Comparison of ENCODE assay signal across 22 cellular contexts in genomic region chr16:30018731-30019158, GRCh38. TPM values are rescaled to one million over a fixed set of nuclear protein-coding genes. Genes with fewer than 3 reads are reported as not detected.
DNase-seq lines count a peak whose midpoint lies in the region; ATAC-seq, FAIRE-seq and TF ChIP-seq lines count a peak whose summit lies in the region.
"Had no signal": no experiment of that assay in that cellular context is flagged by ENCODE, and none has a peak within 500 bp of the region (broad histone marks: within the 10 kb centered on the region; RNA-seq: fewer than 3 reads in every experiment).

No MANE protein-coding gene starts in this region.

- H3K27me3 Mint-ChIP-seq in activated CD8-positive, alpha-beta T cell treated with anti-CD3 and anti-CD28 coated beads for 36 hours, result no peaks in the 10 kb centered on the region
- H3K27me3 Mint-ChIP-seq in activated CD8-positive, alpha-beta T cell treated with anti-CD3 and anti-CD28 coated beads, Interleukin-2, amount 10 ng/mL, durations not matched to agents 7 days and 5 days (ENCODE audit: low read depth), result peaks cover 16% of the 10 kb centered on the region
- H3K27me3 Mint-ChIP-seq: activated naive CD4-positive, alpha-beta T cell treated with anti-CD3 and anti-CD28 coated beads, Interleukin-2, amount 50 U/mL, for 24 hours; CD4-positive, alpha-beta memory T cell had no signal

- ATAC-seq in activated CD8-positive, alpha-beta T cell treated with anti-CD3 and anti-CD28 coated beads for 36 hours, result peak; percentile 26
- ATAC-seq in activated CD8-positive, alpha-beta T cell treated with anti-CD3 and anti-CD28 coated beads, Interleukin-2, amount 10 ng/mL, durations not matched to agents 7 days and 5 days, result no peak
- ATAC-seq in HG03442 (IDR thresholded peaks at IDR 0.05; ENCODE audit: unreplicated experiment) (no peak), HG03432 (IDR thresholded peaks at IDR 0.05; ENCODE audit: unreplicated experiment) (no peak)
- ATAC-seq: left ventricle myocardium superior; stimulated activated memory B cell treated with anti-CD40 and anti-IgM and Interleukin-4, amounts not matched to agents 10 μg/mL and 1 μg/mL and 100 μg/mL, for 72 hours had no signal

- no peaks in the 10 kb centered on the region for H3K36me3 Mint-ChIP-seq in activated CD8-positive, alpha-beta T cell treated with anti-CD3 and anti-CD28 coated beads for 36 hours (ENCODE audit: low read depth)
- no peaks in the 10 kb centered on the region for H3K36me3 Mint-ChIP-seq in activated CD8-positive, alpha-beta T cell treated with anti-CD3 and anti-CD28 coated beads, Interleukin-2, amount 10 ng/mL, durations not matched to agents 7 days and 5 days (ENCODE audit: low read depth)
- H3K36me3 Mint-ChIP-seq: activated CD4-positive, alpha-beta memory T cell treated with anti-CD3 and anti-CD28 coated beads for 36 hours; activated naive CD4-positive, alpha-beta T cell treated with anti-CD3 and anti-CD28 coated beads, Interleukin-2, amount 50 U/mL, for 24 hours; CD4-positive, alpha-beta memory T cell; stimulated activated memory B cell treated with anti-CD40 and anti-IgM and Interleukin-4, amounts not matched to agents 10 μg/mL and 1 μg/mL and 100 μg/mL, for 72 hours had no signal

- H3K4me2 ChIP-seq in mammary epithelial cell (ENCODE audit: insufficient read depth, low read depth, low read length), result no peak overlapping the region

- BruUV-seq in mammary epithelial cell (replicated peaks; lab: Mats Ljungman, UMichigan), result no TSS peak

- DNase-seq in activated CD8-positive, alpha-beta T cell treated with anti-CD3 and anti-CD28 coated beads for 36 hours, result peak; percentile 26
- no peak for DNase-seq in activated CD8-positive, alpha-beta T cell treated with anti-CD3 and anti-CD28 coated beads, Interleukin-2, amount 10 ng/mL, durations not matched to agents 7 days and 5 days
- DNase-seq in NCI-H226 (peak; percentile 39), mammary epithelial cell (peak; percentile 28), superior temporal gyrus (ENCODE audit: extremely low spot score) (peak; percentile 45), GM12891 (ENCODE audit: insufficient read length, low spot score) (no peak)
- DNase-seq: activated CD4-positive, alpha-beta memory T cell treated with anti-CD3 and anti-CD28 coated beads for 36 hours; activated T-cell treated with anti-CD3 and anti-CD28 coated beads, Interleukin-2, amount 50 U/mL, for 24 hours; CD4-positive, alpha-beta memory T cell; Karpas-422; NCI-H1105 treated with DMSO at 0.1 percent for 48 hours; occipital lobe; retina; upper lobe of left lung had no signal

- no peak overlapping the region for H2AFZ ChIP-seq in mammary epithelial cell (ENCODE audit: low read depth, low read length)

- H3K79me2 ChIP-seq in mammary epithelial cell (ENCODE audit: insufficient read depth, low read length), result no peaks in the 10 kb centered on the region

- dilution Hi-C loops in mammary epithelial cell (cut with HindIII; ENCODE audit: low sequenced_read_pairs), result loop anchor here (5.0 kb wide), 2 partner anchors 86 to 321 kb away; no protein-coding TSS in a partner anchor

- in situ Hi-C loops in mammary epithelial cell (cut with MboI; ENCODE audit: low sequenced_read_pairs in 2 of 2), result loop anchor here in 1 of 2 donors (10.0 to 25.0 kb wide), 2 partner anchors 206 to 314 kb away; partner anchors contain the start of genes MAZ, MVP, PAGR1 and PRRT2

- no peak overlapping the region for H3K4me3 Mint-ChIP-seq in activated CD8-positive, alpha-beta T cell treated with anti-CD3 and anti-CD28 coated beads for 36 hours
- H3K4me3 Mint-ChIP-seq in activated CD8-positive, alpha-beta T cell treated with anti-CD3 and anti-CD28 coated beads, Interleukin-2, amount 10 ng/mL, durations not matched to agents 7 days and 5 days, result no peak overlapping the region
- H3K4me3 Mint-ChIP-seq: activated CD4-positive, alpha-beta memory T cell treated with anti-CD3 and anti-CD28 coated beads for 36 hours; activated naive CD4-positive, alpha-beta T cell treated with anti-CD3 and anti-CD28 coated beads, Interleukin-2, amount 50 U/mL, for 24 hours; activated T-cell treated with anti-CD3 and anti-CD28 coated beads, Interleukin-2, amount 50 U/mL, for 24 hours; stimulated activated memory B cell treated with anti-CD40 and anti-IgM and Interleukin-4, amounts not matched to agents 10 μg/mL and 1 μg/mL and 100 μg/mL, for 72 hours had no signal

- no peaks in the 10 kb centered on the region for H3K27me3 ChIP-seq in mammary epithelial cell (ENCODE audit: insufficient read depth, low read length)
- H3K27me3 ChIP-seq: upper lobe of left lung had no signal

- FAIRE-seq in GM12891 (lab: Jason Lieb, UNC), result no peak
- FAIRE-seq: H54, TTC549 had no signal

- no peak overlapping the region for H3K27ac ChIP-seq in mammary epithelial cell (ENCODE audit: insufficient read depth, low read depth, low read length)
- H3K27ac ChIP-seq: upper lobe of left lung had no signal

- H3K9me3 Mint-ChIP-seq in activated CD8-positive, alpha-beta T cell treated with anti-CD3 and anti-CD28 coated beads for 36 hours, result no peaks in the 10 kb centered on the region
- no peaks in the 10 kb centered on the region for H3K9me3 Mint-ChIP-seq in activated CD8-positive, alpha-beta T cell treated with anti-CD3 and anti-CD28 coated beads, Interleukin-2, amount 10 ng/mL, durations not matched to agents 7 days and 5 days (ENCODE audit: insufficient read depth)
- H3K9me3 Mint-ChIP-seq: activated CD4-positive, alpha-beta memory T cell treated with anti-CD3 and anti-CD28 coated beads for 36 hours; activated naive CD4-positive, alpha-beta T cell treated with anti-CD3 and anti-CD28 coated beads, Interleukin-2, amount 50 U/mL, for 24 hours; activated T-cell treated with anti-CD3 and anti-CD28 coated beads, Interleukin-2, amount 50 U/mL, for 24 hours; CD4-positive, alpha-beta memory T cell; stimulated activated memory B cell treated with anti-CD40 and anti-IgM and Interleukin-4, amounts not matched to agents 10 μg/mL and 1 μg/mL and 100 μg/mL, for 72 hours had no signal

- no peaks in the 10 kb centered on the region for H3K9me3 ChIP-seq in mammary epithelial cell (replicated peaks; ENCODE audit: insufficient read depth, low read length)
- H3K9me3 ChIP-seq: upper lobe of left lung had no signal

- TF ChIP-seq CTCF in activated CD8-positive, alpha-beta T cell treated with anti-CD3 and anti-CD28 coated beads for 36 hours (IDR thresholded peaks at IDR 0.05), result no peak
- TF ChIP-seq CTCF in mammary epithelial cell (conservative IDR thresholded peaks at IDR 0.05 in 1 of 2, IDR thresholded peaks at IDR 0.05 in 1 of 2; ENCODE audit: extremely low read depth in 1 of 2, insufficient read depth in 1 of 2, low read depth in 1 of 2, low read length in 2 of 2), result no peak

- POLR2A ChIA-PET in activated CD8-positive, alpha-beta T cell treated with anti-CD3 and anti-CD28 coated beads for 36 hours (lab: Charles Lee), result interaction anchor here (1.2 to 2.1 kb wide), 2 partner anchors 14 to 22 kb away, joined by 4 to 8 read pairs; partner anchors contain the start of genes HIRIP3 and INO80E
- POLR2A ChIA-PET in activated CD8-positive, alpha-beta T cell treated with anti-CD3 and anti-CD28 coated beads, Interleukin-2, amount 10 ng/mL, durations not matched to agents 7 days and 5 days (lab: Charles Lee), result no interaction called here

- CTCF ChIA-PET in activated CD8-positive, alpha-beta T cell treated with anti-CD3 and anti-CD28 coated beads for 36 hours (lab: Charles Lee), result interaction anchor here (1.2 to 3.1 kb wide), 6 partner anchors 12 to 318 kb away, joined by 3 to 23 read pairs (median 4); partner anchors contain the start of gene TLCD3B
- CTCF ChIA-PET in activated CD8-positive, alpha-beta T cell treated with anti-CD3 and anti-CD28 coated beads, Interleukin-2, amount 10 ng/mL, durations not matched to agents 7 days and 5 days (lab: Charles Lee), result interaction anchor here (1.3 to 5.1 kb wide), 4 partner anchors 13 to 327 kb away, joined by 6 to 21 read pairs (median 7); partner anchors contain the start of gene TLCD3B
- CTCF ChIA-PET in mammary epithelial cell (lab: Charles Lee; ENCODE audit: low non-redundant PET), result no interaction called here

- no peak for TF ChIP-seq POLR2A in GM12891 (IDR thresholded peaks at IDR 0.05; ENCODE audit: low read depth, low read length)

- 70% methylated on average over 4 of the region's 4 CpGs for WGBS in mammary epithelial cell (ENCODE audit: low coverage, missing lambda C conversion rate)

- intact Hi-C loops in activated CD8-positive, alpha-beta T cell treated with anti-CD3 and anti-CD28 coated beads for 36 hours (cut with micrococcal nuclease), result no loop called here
- intact Hi-C loops in mammary epithelial cell (cut with micrococcal nuclease), result no loop called here

- peaks cover 8% of the 10 kb centered on the region for H3K4me1 Mint-ChIP-seq in activated CD8-positive, alpha-beta T cell treated with anti-CD3 and anti-CD28 coated beads for 36 hours (ENCODE audit: low read depth)
- H3K4me1 Mint-ChIP-seq in activated CD8-positive, alpha-beta T cell treated with anti-CD3 and anti-CD28 coated beads, Interleukin-2, amount 10 ng/mL, durations not matched to agents 7 days and 5 days (ENCODE audit: low read depth), result peaks cover 13% of the 10 kb centered on the region

- no peak overlapping the region for H3K27ac Mint-ChIP-seq in activated CD8-positive, alpha-beta T cell treated with anti-CD3 and anti-CD28 coated beads for 36 hours
- H3K27ac Mint-ChIP-seq in activated CD8-positive, alpha-beta T cell treated with anti-CD3 and anti-CD28 coated beads, Interleukin-2, amount 10 ng/mL, durations not matched to agents 7 days and 5 days, result no peak overlapping the region
- H3K27ac Mint-ChIP-seq: activated CD4-positive, alpha-beta memory T cell treated with anti-CD3 and anti-CD28 coated beads for 36 hours; activated naive CD4-positive, alpha-beta T cell treated with anti-CD3 and anti-CD28 coated beads, Interleukin-2, amount 50 U/mL, for 24 hours; activated T-cell treated with anti-CD3 and anti-CD28 coated beads, Interleukin-2, amount 50 U/mL, for 24 hours; stimulated activated memory B cell treated with anti-CD40 and anti-IgM and Interleukin-4, amounts not matched to agents 10 μg/mL and 1 μg/mL and 100 μg/mL, for 72 hours had no signal

- no peak overlapping the region for H3K9ac ChIP-seq in mammary epithelial cell (ENCODE audit: insufficient read depth, low read length)

- H3K36me3 ChIP-seq in mammary epithelial cell (ENCODE audit: insufficient read depth, low read length), result no peaks in the 10 kb centered on the region
- H3K36me3 ChIP-seq: upper lobe of left lung had no signal

- H3K4me1 ChIP-seq in mammary epithelial cell (ENCODE audit: insufficient read depth, low read length), result peaks cover 5% of the 10 kb centered on the region

- H4K20me1 ChIP-seq in mammary epithelial cell (ENCODE audit: insufficient read depth, low read length), result no peaks in the 10 kb centered on the region

- H3K4me3 ChIP-seq in mammary epithelial cell (replicated peaks in 1 of 3; ENCODE audit: insufficient read depth in 1 of 3, low read depth in 2 of 3, low read length in 3 of 3), result no peak overlapping the region
- H3K4me3 ChIP-seq: upper lobe of left lung had no signal

RNA-seq across cellular contexts. Expression of gene C16orf92, which starts 4.3 kb away (rescaled TPM):
- not detected for total RNA-seq in activated CD8-positive, alpha-beta T cell treated with anti-CD3 and anti-CD28 coated beads for 36 hours
- total RNA-seq in activated CD8-positive, alpha-beta T cell treated with anti-CD3 and anti-CD28 coated beads, Interleukin-2, amount 10 ng/mL, durations not matched to agents 7 days and 5 days, result not detected
- not detected for total RNA-seq in mammary epithelial cell
- polyA plus RNA-seq in mammary epithelial cell, result not detected
- polyA minus RNA-seq in mammary epithelial cell, result not detected
- not detected for polyA plus RNA-seq in GM12891 (2012; ENCODE audit: low read depth, missing spikeins)
- total RNA-seq: activated CD4-positive, alpha-beta memory T cell treated with anti-CD3 and anti-CD28 coated beads for 36 hours; CD4-positive, alpha-beta memory T cell; left ventricle myocardium superior; occipital lobe; upper lobe of left lung had no signal
- polyA plus RNA-seq: CD4-positive, alpha-beta memory T cell; esophagus had no signal

RNA-seq across cellular contexts. Expression of gene DOC2A, which starts 7.9 kb away (rescaled TPM):
- total RNA-seq in activated CD8-positive, alpha-beta T cell treated with anti-CD3 and anti-CD28 coated beads for 36 hours, result 1 to 10 TPM in 1 of 2 experiments, under 1 TPM in 1; 0.68 to 1.8 TPM
- under 1 TPM in 1 of 2 experiments, not detected in 1; 0.34 TPM for total RNA-seq in activated CD8-positive, alpha-beta T cell treated with anti-CD3 and anti-CD28 coated beads, Interleukin-2, amount 10 ng/mL, durations not matched to agents 7 days and 5 days
- total RNA-seq in mammary epithelial cell, result under 1 TPM in 1 of 2 donors, not detected in 1; 0.89 TPM
- 0.31 TPM for polyA plus RNA-seq in mammary epithelial cell
- not detected for polyA minus RNA-seq in mammary epithelial cell
- 0.19 TPM for polyA plus RNA-seq in GM12891 (2012; ENCODE audit: low read depth, missing spikeins)
- polyA plus RNA-seq: CD4-positive, alpha-beta memory T cell had no signal

RNA-seq across cellular contexts. Expression of gene TLCD3B, which starts 12.3 kb away (rescaled TPM):
- 1 to 10 TPM; 3.5 to 3.6 TPM for total RNA-seq in activated CD8-positive, alpha-beta T cell treated with anti-CD3 and anti-CD28 coated beads for 36 hours
- total RNA-seq in activated CD8-positive, alpha-beta T cell treated with anti-CD3 and anti-CD28 coated beads, Interleukin-2, amount 10 ng/mL, durations not matched to agents 7 days and 5 days, result 1 to 10 TPM; 4.6 TPM
- total RNA-seq in mammary epithelial cell, result not detected
- 0.15 TPM for polyA plus RNA-seq in mammary epithelial cell
- not detected for polyA minus RNA-seq in mammary epithelial cell
- polyA plus RNA-seq in GM12891 (2012; ENCODE audit: low read depth, missing spikeins), result 0.50 TPM
- total RNA-seq: CD4-positive, alpha-beta memory T cell; left ventricle myocardium superior had no signal
- polyA plus RNA-seq: CD4-positive, alpha-beta memory T cell had no signal

RNA-seq across cellular contexts. Expression of gene INO80E, which starts 22.7 kb away (rescaled TPM):
- total RNA-seq in activated CD8-positive, alpha-beta T cell treated with anti-CD3 and anti-CD28 coated beads for 36 hours, result 10 to 100 TPM; 75.9 to 79.1 TPM
- total RNA-seq in activated CD8-positive, alpha-beta T cell treated with anti-CD3 and anti-CD28 coated beads, Interleukin-2, amount 10 ng/mL, durations not matched to agents 7 days and 5 days, result 100 to 1,000 TPM; 104 to 117 TPM
- 10 to 100 TPM; 27.7 to 62.2 TPM for total RNA-seq in mammary epithelial cell
- 31.1 TPM for polyA plus RNA-seq in mammary epithelial cell
- 94.8 TPM for polyA minus RNA-seq in mammary epithelial cell
- polyA plus RNA-seq in GM12891 (2012; ENCODE audit: low read depth, missing spikeins), result 51.9 TPM

RNA-seq across cellular contexts. Expression of gene HIRIP3, which starts 23.3 kb away (rescaled TPM):
- total RNA-seq in activated CD8-positive, alpha-beta T cell treated with anti-CD3 and anti-CD28 coated beads for 36 hours, result 10 to 100 TPM; 35.2 to 36.4 TPM
- total RNA-seq in activated CD8-positive, alpha-beta T cell treated with anti-CD3 and anti-CD28 coated beads, Interleukin-2, amount 10 ng/mL, durations not matched to agents 7 days and 5 days, result 10 to 100 TPM; 46.4 to 47.3 TPM
- total RNA-seq in mammary epithelial cell, result 10 to 100 TPM in 1 of 2 donors, 1 to 10 TPM in 1; 4.2 to 17.2 TPM
- polyA plus RNA-seq in mammary epithelial cell, result 9.4 TPM
- polyA minus RNA-seq in mammary epithelial cell, result 11.6 TPM
- 21.1 TPM for polyA plus RNA-seq in GM12891 (2012; ENCODE audit: low read depth, missing spikeins)

Comparison
In these comparisons a context has a peak if more than half of its experiments do, and no peak if none do; other contexts are left out.
1. DNase-seq: peak in activated CD8-positive, alpha-beta T cell treated with anti-CD3 and anti-CD28 coated beads for 36 hours (single experiment), NCI-H226 (single experiment), mammary epithelial cell (single experiment) and superior temporal gyrus (single experiment); none in activated CD8-positive, alpha-beta T cell treated with anti-CD3 and anti-CD28 coated beads, Interleukin-2, amount 10 ng/mL, durations not matched to agents 7 days and 5 days (single experiment) and GM12891 (single experiment).